Comparison of ENCODE assay signal across 9 cellular contexts in genomic region chr2:39216495-39217191, GRCh38. TPM values are rescaled to one million over a fixed set of nuclear protein-coding genes. Genes with fewer than 3 reads are reported as not detected.
DNase-seq lines count a peak whose midpoint lies in the region; TF ChIP-seq lines count a peak whose summit lies in the region.
"Had no signal": no experiment of that assay in that cellular context is flagged by ENCODE, and none has a peak within 500 bp of the region (broad histone marks: within the 10 kb centered on the region; RNA-seq: fewer than 3 reads in every experiment).

No MANE protein-coding gene starts in this region.

- H3K27ac ChIP-seq in Peyer's patch, result peak overlapping the region in 2 of 4 donors; percentile 28 to 56
- H3K27ac ChIP-seq in spleen, result peak overlapping the region in 7 of 8 donors; percentile 17 to 79 (median 40)
- no peak overlapping the region for H3K27ac ChIP-seq in trophoblast cell (ENCODE audit: low read depth, low read length)

- no peaks in the 10 kb centered on the region for H3K27me3 Mint-ChIP-seq in activated T-cell treated with anti-CD3 and anti-CD28 coated beads, Interleukin-2, amount 50 U/mL, for 24 hours

- H3K9me3 Mint-ChIP-seq in activated T-cell treated with anti-CD3 and anti-CD28 coated beads, Interleukin-2, amount 50 U/mL, for 24 hours, result no peaks in the 10 kb centered on the region

- H4K91ac ChIP-seq in trophoblast cell (ENCODE audit: low read depth, low read length), result no peak overlapping the region

- H3K9me3 ChIP-seq in Peyer's patch (no peaks in the 10 kb centered on the region), spleen (no peaks in the 10 kb centered on the region), trophoblast cell (ENCODE audit: insufficient read depth, low read depth, low read length) (no peaks in the 10 kb centered on the region)

- H2AK5ac ChIP-seq in trophoblast cell (ENCODE audit: low read length), result no peak overlapping the region

- H3K4me3 ChIP-seq in Peyer's patch (no peak overlapping the region), spleen (no peak overlapping the region), trophoblast cell (ENCODE audit: low read depth, low read length) (no peak overlapping the region)
- H3K4me3 ChIP-seq: skin epidermis had no signal

- H3K36me3 ChIP-seq in Peyer's patch, result no peaks in the 10 kb centered on the region
- H3K36me3 ChIP-seq in spleen, result no peaks in the 10 kb centered on the region
- no peaks in the 10 kb centered on the region for H3K36me3 ChIP-seq in trophoblast cell (ENCODE audit: control insufficient read depth in 1 of 2, insufficient read depth in 2 of 2, low read length in 2 of 2)

- no peak overlapping the region for H4K8ac ChIP-seq in trophoblast cell (ENCODE audit: low read depth, low read length)

- H3K4ac ChIP-seq in trophoblast cell (ENCODE audit: low read depth, low read length), result no peak overlapping the region

- no peak overlapping the region for H3K23ac ChIP-seq in trophoblast cell (ENCODE audit: low read length)

- H3K27ac Mint-ChIP-seq in activated T-cell treated with anti-CD3 and anti-CD28 coated beads, Interleukin-2, amount 50 U/mL, for 24 hours, result peak overlapping the region; percentile 91

- WGBS in spleen, 5 donors, result 35 to 53% (median 40%) methylated on average over 11 of the region's 11 CpGs
- no CpG with 5 or more reads among the region's 11 CpGs for WGBS in trophoblast cell (ENCODE audit: extremely low coverage, insufficient coverage, insufficient read length)

- no peak overlapping the region for H2BK12ac ChIP-seq in trophoblast cell (ENCODE audit: low read length)

- no peak overlapping the region for H2AFZ ChIP-seq in trophoblast cell (ENCODE audit: insufficient read depth, low read length, poor library complexity)

- H3K4me1 ChIP-seq in Peyer's patch (no peaks in the 10 kb centered on the region), spleen (peaks cover 0 to 18% (median 5%) of the 10 kb centered on the region in 6 donors), trophoblast cell (ENCODE audit: control insufficient read depth in 1 of 2, insufficient read depth in 2 of 2, low read length in 2 of 2) (no peaks in the 10 kb centered on the region)

- H3K18ac ChIP-seq in trophoblast cell (ENCODE audit: low read length), result no peak overlapping the region

- H2BK120ac ChIP-seq in trophoblast cell (ENCODE audit: insufficient read depth, low read length, poor library complexity), result no peak overlapping the region

- H3K27me3 ChIP-seq in Peyer's patch, result no peaks in the 10 kb centered on the region
- H3K27me3 ChIP-seq in spleen (replicated peaks in 1 of 7), result no peaks in the 10 kb centered on the region
- no peaks in the 10 kb centered on the region for H3K27me3 ChIP-seq in trophoblast cell (ENCODE audit: insufficient read depth, low read length)

- intact Hi-C loops in spleen (cut with DNase I; ENCODE audit: low total_unique reads), result no loop called here

- H3K14ac ChIP-seq in trophoblast cell (ENCODE audit: low read length), result no peak overlapping the region

- H3K9ac ChIP-seq in trophoblast cell (ENCODE audit: low read length), result no peak overlapping the region

- peaks cover 66% of the 10 kb centered on the region for H3K4me1 Mint-ChIP-seq in activated T-cell treated with anti-CD3 and anti-CD28 coated beads, Interleukin-2, amount 50 U/mL, for 24 hours (ENCODE audit: low read depth)

- H3K36me3 Mint-ChIP-seq in activated T-cell treated with anti-CD3 and anti-CD28 coated beads, Interleukin-2, amount 50 U/mL, for 24 hours (ENCODE audit: low read depth), result peaks cover 1% of the 10 kb centered on the region

- TF ChIP-seq CTCF in Peyer's patch (IDR thresholded peaks at IDR 0.05) (no peak), spleen (IDR thresholded peaks at IDR 0.05 in 8 of 11, conservative IDR thresholded peaks at IDR 0.05 in 3 of 11) (no peak)

- peak overlapping the region; percentile 40 for H3K4me3 Mint-ChIP-seq in activated T-cell treated with anti-CD3 and anti-CD28 coated beads, Interleukin-2, amount 50 U/mL, for 24 hours

- H3K79me2 ChIP-seq in trophoblast cell (ENCODE audit: control insufficient read depth, insufficient read depth, low read length, poor library complexity), result no peaks in the 10 kb centered on the region

- no peak for TF ChIP-seq POLR2A in Peyer's patch (IDR thresholded peaks at IDR 0.05)
- no peak for TF ChIP-seq POLR2A in spleen (IDR thresholded peaks at IDR 0.05)

- H3K4me2 ChIP-seq in trophoblast cell (ENCODE audit: low read length), result no peak overlapping the region

- DNase-seq in CD1c-positive myeloid dendritic cell (ENCODE audit: extremely low spot score) (peak; percentile 36), Peyer's patch (peak in 2 of 3 donors; percentile 46 to 79), spleen (no peak), NCI-H2081 (lab: John Stamatoyannopoulos, UW) (no peak), trophoblast cell (no peak), anterior cingulate cortex (lab: John Stamatoyannopoulos, UW) (no peak), T1000 (lab: John Stamatoyannopoulos, UW) (no peak)
- peak; percentile 62 for DNase-seq in activated T-cell treated with anti-CD3 and anti-CD28 coated beads, Interleukin-2, amount 50 U/mL, for 24 hours

- H4K12ac ChIP-seq in trophoblast cell (ENCODE audit: low read depth, low read length), result no peak overlapping the region

- H3K79me1 ChIP-seq in trophoblast cell (ENCODE audit: low read length), result no peaks in the 10 kb centered on the region

- H2BK5ac ChIP-seq in trophoblast cell (ENCODE audit: low read depth, low read length, poor library complexity), result no peak overlapping the region

RNA-seq across cellular contexts. Expression of gene CDKL4, which starts 27.1 kb away (rescaled TPM):
- total RNA-seq in Peyer's patch (1 to 10 TPM in 1 of 4 donors, under 1 TPM in 2, not detected in 1; 0.70 to 4.1 (median 0.80) TPM), spleen (1 to 10 TPM in 3 of 7 donors, under 1 TPM in 3, not detected in 1; 0.85 to 1.8 (median 1.0) TPM)
- polyA plus RNA-seq in spleen, result under 1 TPM in 1 of 3 donors, not detected in 2; 0.22 TPM
- polyA plus RNA-seq in trophoblast cell (2013), result 0.06 and 0.12 TPM in 2 replicates

Comparison
In these comparisons a context has a peak if more than half of its experiments do, and no peak if none do; other contexts are left out.
1. DNase-seq: peak in CD1c-positive myeloid dendritic cell (single experiment), Peyer's patch (2 of 3) and activated T-cell treated with anti-CD3 and anti-CD28 coated beads, Interleukin-2, amount 50 U/mL, for 24 hours (single experiment); none in spleen (single experiment), NCI-H2081 (0 of 2), trophoblast cell (0 of 2), anterior cingulate cortex (0 of 58) and T1000 (single experiment).